9 cellular contexts compared by ENCODE assay signal in the genomic region with DNA sequence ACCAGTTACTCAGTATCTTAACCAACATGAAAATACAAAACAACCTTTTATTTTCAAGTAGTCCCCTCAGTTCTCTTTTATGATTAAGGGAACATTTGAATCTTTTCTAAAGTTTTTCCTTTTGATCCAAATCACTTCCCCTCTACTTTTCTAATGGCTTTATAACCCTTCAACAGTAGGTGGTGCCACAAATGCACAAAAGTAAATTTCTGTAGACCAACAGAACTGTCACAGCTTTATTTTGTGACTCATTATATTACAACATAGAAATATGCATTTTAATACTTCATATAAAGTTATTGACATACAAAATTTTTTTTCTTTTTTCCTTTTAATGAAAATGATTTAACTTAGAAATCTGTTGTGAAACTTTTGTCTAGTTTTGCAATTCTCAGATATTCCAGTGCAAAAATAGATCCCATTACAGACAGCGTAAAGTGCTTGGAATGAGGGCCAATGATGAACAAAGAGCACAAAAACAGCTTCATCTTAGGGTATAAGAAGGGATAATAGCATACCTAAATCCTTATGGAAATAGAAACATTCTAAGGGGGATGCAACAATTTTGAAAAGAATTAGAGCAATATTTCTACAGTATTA. TPM values are rescaled to one million over a fixed set of nuclear protein-coding genes. Genes with fewer than 3 reads are reported as not detected.
DNase-seq lines count a peak whose midpoint lies in the region; ATAC-seq and TF ChIP-seq lines count a peak whose summit lies in the region.
"Had no signal": no experiment of that assay in that cellular context is flagged by ENCODE, and none has a peak within 500 bp of the region (broad histone marks: within the 10 kb centered on the region; RNA-seq: fewer than 3 reads in every experiment).

No MANE protein-coding gene starts in this region.

- TF ChIP-seq POLR2A in gastroesophageal sphincter (IDR thresholded peaks at IDR 0.05): no peak

- H3K9me3 Mint-ChIP-seq in nephron progenitor cell (no peaks in the 10 kb centered on the region), glutamatergic neuron (ENCODE audit: unreplicated experiment) (peaks cover 11% of the 10 kb centered on the region)

- ATAC-seq in GM19328 (IDR thresholded peaks at IDR 0.05; ENCODE audit: unreplicated experiment) (peak; percentile 36), gastroesophageal sphincter (no peak)

- peaks cover 24% of the 10 kb centered on the region for H3K36me3 Mint-ChIP-seq in nephron progenitor cell (ENCODE audit: low read depth)
- H3K36me3 Mint-ChIP-seq in glutamatergic neuron (ENCODE audit: unreplicated experiment): no peaks in the 10 kb centered on the region

- TF ChIP-seq CTCF in nephron progenitor cell (IDR thresholded peaks at IDR 0.05) (peak; percentile 22), gastroesophageal sphincter (IDR thresholded peaks at IDR 0.05) (peak in 2 of 4 experiments; percentile 7 to 33), glutamatergic neuron (IDR thresholded peaks at IDR 0.05; ENCODE audit: partially characterized antibody, unreplicated experiment) (no peak)

- no peak overlapping the region for H3K27ac ChIP-seq in gastroesophageal sphincter
- H3K27ac ChIP-seq: upper lobe of left lung had no signal

- H3K4me1 Mint-ChIP-seq in nephron progenitor cell (no peaks in the 10 kb centered on the region), glutamatergic neuron (ENCODE audit: low read depth, unreplicated experiment) (no peaks in the 10 kb centered on the region)

- H3K27me3 Mint-ChIP-seq in nephron progenitor cell (ENCODE audit: low read depth, poor library complexity): no peaks in the 10 kb centered on the region
- H3K27me3 Mint-ChIP-seq in glutamatergic neuron (ENCODE audit: unreplicated experiment): peaks cover 6% of the 10 kb centered on the region

- H3K9me3 ChIP-seq in gastroesophageal sphincter: no peaks in the 10 kb centered on the region
- H3K9me3 ChIP-seq: upper lobe of left lung had no signal

- no peaks in the 10 kb centered on the region for H3K4me1 ChIP-seq in gastroesophageal sphincter

- H3K27ac Mint-ChIP-seq in nephron progenitor cell (no peak overlapping the region), glutamatergic neuron (ENCODE audit: unreplicated experiment) (no peak overlapping the region)

- peaks cover 9 to 47% of the 10 kb centered on the region in 2 donors for H3K36me3 ChIP-seq in gastroesophageal sphincter

- peak; percentile 43 to 46 for DNase-seq in AML-193 (lab: John Stamatoyannopoulos, UW)
- DNase-seq in MV-4-11 (lab: John Stamatoyannopoulos, UW): peak; percentile 64
- peak; percentile 17 to 73 for DNase-seq in T47D (ENCODE audit: low read depth in 1 of 2, low spot score in 1 of 2)
- DNase-seq in nephron progenitor cell: no peak
- no peak for DNase-seq in germinal center (ENCODE audit: low spot score)
- no peak for DNase-seq in glutamatergic neuron
- DNase-seq: upper lobe of left lung had no signal

- H3K4me3 Mint-ChIP-seq in nephron progenitor cell: no peak overlapping the region
- no peak overlapping the region for H3K4me3 Mint-ChIP-seq in glutamatergic neuron (ENCODE audit: unreplicated experiment)

- no peak for TF ChIP-seq EP300 in gastroesophageal sphincter (IDR thresholded peaks at IDR 0.05)

- WGBS in gastroesophageal sphincter (ENCODE audit: low coverage in 1 of 2), 2 donors: 82 to 100% methylated on average over 1 of the region's 1 CpG

- H3K4me3 ChIP-seq in gastroesophageal sphincter: no peak overlapping the region
- H3K4me3 ChIP-seq: upper lobe of left lung had no signal

- in situ Hi-C loops in T47D (cut with HindIII; ENCODE audit: low pct_unique_long_range_greater_than_20kb, low sequenced_read_pairs): no loop called here

- no peaks in the 10 kb centered on the region for H3K27me3 ChIP-seq in gastroesophageal sphincter
- H3K27me3 ChIP-seq: upper lobe of left lung had no signal

RNA-seq across cellular contexts. Expression of a gene that starts 17.0 kb away (rescaled TPM):
- total RNA-seq in gastroesophageal sphincter (10 to 100 TPM in 1 of 4 donors, 1 to 10 TPM in 3; 1.7 to 10.1 (median 3.2) TPM), glutamatergic neuron (ENCODE audit: unreplicated experiment) (2.8 TPM)

RNA-seq across cellular contexts. Expression of a gene that starts 33.4 kb away (rescaled TPM):
- 10 to 100 TPM; 21.9 to 42.0 (median 24.4) TPM for total RNA-seq in gastroesophageal sphincter
- total RNA-seq in glutamatergic neuron (ENCODE audit: unreplicated experiment): 28.0 TPM

Comparison
In these comparisons a context has a peak if more than half of its experiments do, and no peak if none do; other contexts are left out.
1. DNase-seq: peak in AML-193 (2 of 2), MV-4-11 (single experiment) and T47D (2 of 2); none in nephron progenitor cell (single experiment), germinal center (single experiment) and glutamatergic neuron (single experiment).